15 cellular contexts compared by ENCODE assay signal in the genomic region with DNA sequence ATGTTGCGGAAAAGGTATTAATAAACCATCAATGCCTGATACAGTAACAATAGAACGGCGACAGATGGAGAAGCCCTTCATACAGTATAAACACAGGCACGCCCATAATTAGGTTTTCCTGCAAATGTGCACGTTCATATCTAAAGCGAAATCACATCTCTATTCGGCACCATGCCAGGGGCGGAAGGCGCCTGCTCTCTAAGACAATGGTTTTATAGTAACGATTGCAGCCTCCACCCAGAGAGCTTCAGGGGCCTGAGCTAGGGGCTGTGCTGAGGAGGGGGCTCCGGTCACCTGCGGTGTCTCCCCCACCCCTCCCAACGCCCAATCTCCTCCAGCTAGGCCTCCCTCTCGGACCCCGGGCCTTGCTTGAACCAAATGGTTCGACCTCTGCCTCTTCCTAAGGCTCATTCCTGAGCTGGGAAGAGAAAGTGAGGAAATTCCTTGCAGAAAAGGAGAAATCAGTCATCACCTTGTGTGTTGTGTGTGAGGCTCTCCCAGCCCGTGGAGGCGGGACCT. TPM values are rescaled to one million over a fixed set of nuclear protein-coding genes. Genes with fewer than 3 reads are reported as not detected.
A peak's percentile ranks its signal among the peaks of the same experiment; 100 is the strongest.
DNase-seq lines count a peak whose midpoint lies in the region; ATAC-seq and TF ChIP-seq lines count a peak whose summit lies in the region.
"Had no signal": no experiment of that assay in that cellular context is flagged by ENCODE, and none has a peak within 500 bp of the region (broad histone marks: within the 10 kb centered on the region; RNA-seq: fewer than 3 reads in every experiment).

No MANE protein-coding gene starts in this region.

- H3K4me1 Mint-ChIP-seq in activated naive CD4-positive, alpha-beta T cell treated with anti-CD3 and anti-CD28 coated beads, Interleukin-2, amount 50 U/mL, for 24 hours = peaks cover 3% of the 10 kb centered on the region

- no peak overlapping the region for H3K4me3 Mint-ChIP-seq in activated naive CD4-positive, alpha-beta T cell treated with anti-CD3 and anti-CD28 coated beads, Interleukin-2, amount 50 U/mL, for 24 hours
- H3K4me3 Mint-ChIP-seq: activated naive CD4-positive, alpha-beta T cell treated with anti-CD3 and anti-CD28 coated beads, Interleukin-2, amount 10 ng/mL, durations not matched to agents 7 days and 5 days had no signal

- no peak for TF ChIP-seq CTCF in upper lobe of right lung (IDR thresholded peaks at IDR 0.05)

- H3K27ac ChIP-seq in upper lobe of right lung = no peak overlapping the region
- H3K27ac ChIP-seq: PC-9 had no signal

- peak overlapping the region; percentile 10 for H3K27ac Mint-ChIP-seq in activated naive CD4-positive, alpha-beta T cell treated with anti-CD3 and anti-CD28 coated beads, Interleukin-2, amount 50 U/mL, for 24 hours
- H3K27ac Mint-ChIP-seq: activated naive CD4-positive, alpha-beta T cell treated with anti-CD3 and anti-CD28 coated beads, Interleukin-2, amount 10 ng/mL, durations not matched to agents 7 days and 5 days; T-helper 17 cell had no signal

- no peaks in the 10 kb centered on the region for H3K4me1 ChIP-seq in upper lobe of right lung

- H3K27me3 Mint-ChIP-seq in activated naive CD4-positive, alpha-beta T cell treated with anti-CD3 and anti-CD28 coated beads, Interleukin-2, amount 50 U/mL, for 24 hours = peaks cover 4% of the 10 kb centered on the region

- intact Hi-C loops in upper lobe of right lung (cut with DNase I) = no loop called here

- no peaks in the 10 kb centered on the region for H3K27me3 ChIP-seq in upper lobe of right lung

- H3K36me3 ChIP-seq in upper lobe of right lung = no peaks in the 10 kb centered on the region

- DNase-seq in activated naive CD4-positive, alpha-beta T cell treated with anti-CD3 and anti-CD28 coated beads, Interleukin-2, amount 50 U/mL, for 16 hours = no peak
- DNase-seq in NCI-H524 treated with DMSO at 0.1 percent for 48 hours (lab: John Stamatoyannopoulos, UW) = peak; percentile 61
- DNase-seq in glomerular endothelial cell (ENCODE audit: extremely low read depth, low read depth, low spot score) = peak; percentile 37
- DNase-seq in upper lobe of right lung = no peak
- no peak for DNase-seq in stimulated activated CD8-positive, alpha-beta memory T cell treated with anti-CD3 and anti-CD28 coated beads, Interleukin-4, amount 100 ng/mL, for 48 hours
- no peak for DNase-seq in stimulated activated naive CD8-positive, alpha-beta T cell treated with anti-CD3 and anti-CD28 coated beads, Interleukin-15, Interleukin-2, amounts not matched to agents 100 U/mL and 50 U/mL, for 24 hours
- DNase-seq in D341Med (ENCODE audit: low spot score) = no peak
- DNase-seq: activated CD8-positive, alpha-beta memory T cell treated with anti-CD3 and anti-CD28 coated beads for 24 hours; activated naive CD4-positive, alpha-beta T cell treated with anti-CD3 and anti-CD28 coated beads, Interleukin-2, amount 10 ng/mL, durations not matched to agents 7 days and 5 days; mesendoderm; PC-9; T-helper 17 cell had no signal

- no peaks in the 10 kb centered on the region for H3K36me3 Mint-ChIP-seq in activated naive CD4-positive, alpha-beta T cell treated with anti-CD3 and anti-CD28 coated beads, Interleukin-2, amount 50 U/mL, for 24 hours
- H3K36me3 Mint-ChIP-seq: activated naive CD4-positive, alpha-beta T cell treated with anti-CD3 and anti-CD28 coated beads, Interleukin-2, amount 10 ng/mL, durations not matched to agents 7 days and 5 days had no signal

- no peaks in the 10 kb centered on the region for H3K9me3 Mint-ChIP-seq in activated naive CD4-positive, alpha-beta T cell treated with anti-CD3 and anti-CD28 coated beads, Interleukin-2, amount 50 U/mL, for 24 hours
- H3K9me3 Mint-ChIP-seq: activated naive CD4-positive, alpha-beta T cell treated with anti-CD3 and anti-CD28 coated beads, Interleukin-2, amount 10 ng/mL, durations not matched to agents 7 days and 5 days had no signal

- ATAC-seq in upper lobe of right lung = peak; percentile 49
- no peak for ATAC-seq in stimulated activated naive CD8-positive, alpha-beta T cell treated with anti-CD3 and anti-CD28 coated beads, Interleukin-15, Interleukin-2, amounts not matched to agents 100 U/mL and 50 U/mL, for 24 hours
- ATAC-seq: T-helper 17 cell had no signal

- no peak overlapping the region for H3K4me3 ChIP-seq in upper lobe of right lung
- H3K4me3 ChIP-seq: PC-9 had no signal

- H3K9me3 ChIP-seq in upper lobe of right lung = no peaks in the 10 kb centered on the region

RNA-seq across cellular contexts. Expression of gene KRTAP5-5, which starts 9.6 kb away (rescaled TPM):
- not detected in 2 replicates for total RNA-seq in glomerular endothelial cell
- total RNA-seq in upper lobe of right lung = not detected
- total RNA-seq: HT1080, osteocyte, PC-9, T-helper 17 cell had no signal

RNA-seq across cellular contexts. Expression of gene KRTAP5-4, which starts 17.2 kb away (rescaled TPM):
- total RNA-seq in glomerular endothelial cell (not detected in 2 replicates), upper lobe of right lung (not detected)
- total RNA-seq: HT1080, osteocyte, PC-9, T-helper 17 cell had no signal

RNA-seq across cellular contexts. Expression of gene KRTAP5-3, which starts 30.9 kb away (rescaled TPM):
- not detected in 2 replicates for total RNA-seq in glomerular endothelial cell
- not detected for total RNA-seq in upper lobe of right lung
- total RNA-seq: HT1080, osteocyte, PC-9, T-helper 17 cell had no signal

RNA-seq across cellular contexts. Expression of gene KRTAP5-2, which starts 41.1 kb away (rescaled TPM):
- total RNA-seq in glomerular endothelial cell = not detected in 2 replicates
- total RNA-seq in upper lobe of right lung = not detected
- total RNA-seq: HT1080, osteocyte, PC-9, T-helper 17 cell had no signal

RNA-seq across cellular contexts. Expression of gene KRTAP5-1, which starts 54.1 kb away (rescaled TPM):
- total RNA-seq in glomerular endothelial cell = not detected in 2 replicates
- not detected for total RNA-seq in upper lobe of right lung
- total RNA-seq: HT1080, osteocyte, PC-9, T-helper 17 cell had no signal

Comparison
In these comparisons a context has a peak if more than half of its experiments do, and no peak if none do; other contexts are left out.
1. DNase-seq: peak in NCI-H524 treated with DMSO at 0.1 percent for 48 hours (single experiment) and glomerular endothelial cell (single experiment); none in activated naive CD4-positive, alpha-beta T cell treated with anti-CD3 and anti-CD28 coated beads, Interleukin-2, amount 50 U/mL, for 16 hours (single experiment), upper lobe of right lung (single experiment), stimulated activated CD8-positive, alpha-beta memory T cell treated with anti-CD3 and anti-CD28 coated beads, Interleukin-4, amount 100 ng/mL, for 48 hours (single experiment), stimulated activated naive CD8-positive, alpha-beta T cell treated with anti-CD3 and anti-CD28 coated beads, Interleukin-15, Interleukin-2, amounts not matched to agents 100 U/mL and 50 U/mL, for 24 hours (single experiment) and D341Med (single experiment).